1 cellular context compared by ENCODE assay signal in the genomic region with DNA sequence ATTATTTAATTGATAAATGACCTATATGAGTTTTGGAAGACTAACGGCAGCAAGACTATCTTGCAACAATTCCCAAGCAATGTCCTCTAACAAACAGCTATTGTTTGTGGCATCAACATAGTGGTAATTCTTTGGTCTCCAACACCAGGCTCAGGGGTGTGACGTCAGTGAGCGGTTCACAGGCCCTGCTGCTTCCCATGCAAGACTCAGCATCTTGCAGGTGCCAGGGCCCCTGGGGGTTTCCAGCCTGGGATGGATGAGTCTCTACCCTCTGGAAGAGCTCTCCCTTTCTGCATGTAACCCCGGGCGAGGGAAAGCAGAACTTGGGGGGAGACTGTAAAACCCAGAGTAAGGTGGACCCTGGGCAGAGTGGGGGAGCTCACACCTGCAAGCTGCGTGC.
TF ChIP-seq lines count a peak whose summit lies in the region.

No MANE protein-coding gene starts in this region.

TF ChIP-seq in H1, 55 proteins besides CTCF, POLR2A, EP300 and RAD21 (continued from another document):
- TF ChIP-seq, protein P1, sequence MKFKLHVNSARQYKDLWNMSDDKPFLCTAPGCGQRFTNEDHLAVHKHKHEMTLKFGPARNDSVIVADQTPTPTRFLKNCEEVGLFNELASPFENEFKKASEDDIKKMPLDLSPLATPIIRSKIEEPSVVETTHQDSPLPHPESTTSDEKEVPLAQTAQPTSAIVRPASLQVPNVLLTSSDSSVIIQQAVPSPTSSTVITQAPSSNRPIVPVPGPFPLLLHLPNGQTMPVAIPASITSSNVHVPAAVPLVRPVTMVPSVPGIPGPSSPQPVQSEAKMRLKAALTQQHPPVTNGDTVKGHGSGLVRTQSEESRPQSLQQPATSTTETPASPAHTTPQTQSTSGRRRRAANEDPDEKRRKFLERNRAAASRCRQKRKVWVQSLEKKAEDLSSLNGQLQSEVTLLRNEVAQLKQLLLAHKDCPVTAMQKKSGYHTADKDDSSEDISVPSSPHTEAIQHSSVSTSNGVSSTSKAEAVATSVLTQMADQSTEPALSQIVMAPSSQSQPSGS (IDR thresholded peaks at IDR 0.05; ENCODE audit: low read length): no peak
- TF ChIP-seq KDM1A (IDR thresholded peaks at IDR 0.05; ENCODE audit: borderline replicate concordance, low read length) (no peak), ASH2L (IDR thresholded peaks at IDR 0.05; ENCODE audit: low read length) (no peak)
- TF ChIP-seq, protein P2, sequence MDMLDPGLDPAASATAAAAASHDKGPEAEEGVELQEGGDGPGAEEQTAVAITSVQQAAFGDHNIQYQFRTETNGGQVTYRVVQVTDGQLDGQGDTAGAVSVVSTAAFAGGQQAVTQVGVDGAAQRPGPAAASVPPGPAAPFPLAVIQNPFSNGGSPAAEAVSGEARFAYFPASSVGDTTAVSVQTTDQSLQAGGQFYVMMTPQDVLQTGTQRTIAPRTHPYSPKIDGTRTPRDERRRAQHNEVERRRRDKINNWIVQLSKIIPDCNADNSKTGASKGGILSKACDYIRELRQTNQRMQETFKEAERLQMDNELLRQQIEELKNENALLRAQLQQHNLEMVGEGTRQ (IDR thresholded peaks at IDR 0.05; ENCODE audit: low read length): no peak
TF ChIP-seq in H1: peak in this region for 0.
